In genomic region chr12:68497702-68498101, GRCh38 we compare ENCODE assay signal across 9 cellular contexts.
DNase-seq lines count a peak whose midpoint lies in the region; ATAC-seq lines count a peak whose summit lies in the region.
"Had no signal": no experiment of that assay in that cellular context is flagged by ENCODE, and none has a peak within 500 bp of the region (broad histone marks: within the 10 kb centered on the region; RNA-seq: fewer than 3 reads in every experiment).

No MANE protein-coding gene starts in this region.

- DNase-seq in activated CD4-positive, CD25-positive, alpha-beta regulatory T cell treated with anti-CD3 and anti-CD28 coated beads, Interleukin-2, amount 50 U/mL, for 72 hours = no peak
- peak; percentile 9 to 34 for DNase-seq in SW 1271 (lab: John Stamatoyannopoulos, UW)
- DNase-seq in stimulated activated naive CD8-positive, alpha-beta T cell treated with anti-CD3 and anti-CD28 coated beads, Interleukin-15, Interleukin-2, amounts not matched to agents 100 U/mL and 50 U/mL, for 24 hours = peak; percentile 17
- no peak for DNase-seq in NCI-H2107 (lab: John Stamatoyannopoulos, UW)
- no peak for DNase-seq in germinal center (ENCODE audit: low spot score)
- DNase-seq: anterior cingulate cortex had no signal

- peak; percentile 83 to 84 for ATAC-seq in activated CD4-positive, CD25-positive, alpha-beta regulatory T cell treated with anti-CD3 and anti-CD28 coated beads, Interleukin-2, amount 50 U/mL, for 24 hours
- ATAC-seq in esophagus mucosa (peak; percentile 67), HG03039 (IDR thresholded peaks at IDR 0.05; ENCODE audit: unreplicated experiment) (no peak)
- ATAC-seq in stimulated activated naive CD8-positive, alpha-beta T cell treated with anti-CD3 and anti-CD28 coated beads, Interleukin-15, Interleukin-2, amounts not matched to agents 100 U/mL and 50 U/mL, for 24 hours = peak; percentile 87

Comparison
In these comparisons a context has a peak if more than half of its experiments do, and no peak if none do; other contexts are left out.
1. DNase-seq: peak in SW 1271 (2 of 2) and stimulated activated naive CD8-positive, alpha-beta T cell treated with anti-CD3 and anti-CD28 coated beads, Interleukin-15, Interleukin-2, amounts not matched to agents 100 U/mL and 50 U/mL, for 24 hours (single experiment); none in activated CD4-positive, CD25-positive, alpha-beta regulatory T cell treated with anti-CD3 and anti-CD28 coated beads, Interleukin-2, amount 50 U/mL, for 72 hours (single experiment), NCI-H2107 (single experiment) and germinal center (single experiment).